In genomic region chr16:19269098-19269497, GRCh38 we compare ENCODE assay signal across 33 cellular contexts. TPM values are rescaled to one million over a fixed set of nuclear protein-coding genes. Genes with fewer than 3 reads are reported as not detected.
"Had no signal": no experiment of that assay in that cellular context is flagged by ENCODE, and none has a peak within 500 bp of the region (broad histone marks: within the 10 kb centered on the region; RNA-seq: fewer than 3 reads in every experiment).

No MANE protein-coding gene starts in this region.

- DNase-seq: activated CD4-positive, alpha-beta T cell treated with anti-CD3 and anti-CD28 coated beads, Interleukin-2, amount 50 U/mL, for 1 hour; activated CD8-positive, alpha-beta memory T cell treated with anti-CD3 and anti-CD28 coated beads, Interleukin-2, amount 10 ng/mL, durations not matched to agents 7 days and 5 days; activated CD8-positive, alpha-beta T cell treated with anti-CD3 and anti-CD28 coated beads for 36 hours; activated naive CD8-positive, alpha-beta T cell treated with anti-CD3 and anti-CD28 coated beads, Interleukin-2, amount 50 U/mL, for 24 hours; activated T-cell treated with anti-CD3 and anti-CD28 coated beads, Interleukin-2, amount 50 U/mL, for 48 hours; amygdala; caudate nucleus; cortex of kidney; endodermal cell; foreskin fibroblast; head of caudate nucleus; hippocampal formation; left cardiac atrium; left ventricle myocardium superior; midbrain; naive thymus-derived CD4-positive, alpha-beta T cell; pancreas; retina; sigmoid colon; small intestine; stimulated activated CD4-positive, alpha-beta T cell treated with anti-CD3 and anti-CD28 coated beads, Interleukin-4, amount 100 ng/mL, for 4 hours; stimulated activated CD8-positive, alpha-beta memory T cell treated with anti-CD3 and anti-CD28 coated beads, Interleukin-4, amount 100 ng/mL, for 48 hours; stomach; T-helper 2 cell; thyroid gland; upper lobe of right lung had no signal

- ATAC-seq: activated CD8-positive, alpha-beta memory T cell treated with anti-CD3 and anti-CD28 coated beads, Interleukin-2, amount 10 ng/mL, durations not matched to agents 7 days and 5 days; activated CD8-positive, alpha-beta T cell treated with anti-CD3 and anti-CD28 coated beads for 36 hours; activated naive CD8-positive, alpha-beta T cell treated with anti-CD3 and anti-CD28 coated beads, Interleukin-2, amount 50 U/mL, for 24 hours; esophagus mucosa; left cardiac atrium; left ventricle myocardium superior; naive thymus-derived CD4-positive, alpha-beta T cell; pancreas; stimulated activated memory B cell treated with anti-CD40 and anti-IgM and Interleukin-4, amounts not matched to agents 10 μg/mL and 1 μg/mL and 100 μg/mL, for 72 hours; upper lobe of right lung had no signal

- H3K4me3 ChIP-seq: pancreas, prostate gland, sigmoid colon, stomach, thyroid gland, upper lobe of right lung had no signal

- H3K4me3 Mint-ChIP-seq: activated CD8-positive, alpha-beta memory T cell treated with anti-CD3 and anti-CD28 coated beads, Interleukin-2, amount 10 ng/mL, durations not matched to agents 7 days and 5 days; activated CD8-positive, alpha-beta T cell treated with anti-CD3 and anti-CD28 coated beads for 36 hours; activated naive CD4-positive, alpha-beta T cell treated with anti-CD3 and anti-CD28 coated beads, Interleukin-2, amount 50 U/mL, for 24 hours; activated naive CD8-positive, alpha-beta T cell treated with anti-CD3 and anti-CD28 coated beads, Interleukin-2, amount 50 U/mL, for 24 hours; endodermal cell; naive thymus-derived CD4-positive, alpha-beta T cell; stimulated activated memory B cell treated with anti-CD40 and anti-IgM and Interleukin-4, amounts not matched to agents 10 μg/mL and 1 μg/mL and 100 μg/mL, for 72 hours; WTC11 had no signal

- H3K27me3 Mint-ChIP-seq: activated CD8-positive, alpha-beta memory T cell treated with anti-CD3 and anti-CD28 coated beads, Interleukin-2, amount 10 ng/mL, durations not matched to agents 7 days and 5 days; activated naive CD8-positive, alpha-beta T cell treated with anti-CD3 and anti-CD28 coated beads, Interleukin-2, amount 50 U/mL, for 24 hours; stimulated activated memory B cell treated with anti-CD40 and anti-IgM and Interleukin-4, amounts not matched to agents 10 μg/mL and 1 μg/mL and 100 μg/mL, for 72 hours had no signal

- H3K36me3 Mint-ChIP-seq: activated CD8-positive, alpha-beta memory T cell treated with anti-CD3 and anti-CD28 coated beads, Interleukin-2, amount 10 ng/mL, durations not matched to agents 7 days and 5 days; naive thymus-derived CD4-positive, alpha-beta T cell had no signal

- H3K27ac Mint-ChIP-seq: activated CD8-positive, alpha-beta memory T cell treated with anti-CD3 and anti-CD28 coated beads, Interleukin-2, amount 10 ng/mL, durations not matched to agents 7 days and 5 days; activated CD8-positive, alpha-beta T cell treated with anti-CD3 and anti-CD28 coated beads for 36 hours; activated naive CD4-positive, alpha-beta T cell treated with anti-CD3 and anti-CD28 coated beads, Interleukin-2, amount 50 U/mL, for 24 hours; activated naive CD8-positive, alpha-beta T cell treated with anti-CD3 and anti-CD28 coated beads, Interleukin-2, amount 50 U/mL, for 24 hours; activated T-helper 2 cell treated with anti-CD3 and anti-CD28 coated beads, Interferon-gamma antibody, Interleukin-2, Interleukin-4, amounts not matched to agents 10 μg/mL and 5 μg/mL and 100 μg/mL, durations not matched to agents 14 hours and 24 hours and 36 hours; endodermal cell; naive thymus-derived CD4-positive, alpha-beta T cell; stimulated activated memory B cell treated with anti-CD40 and anti-IgM and Interleukin-4, amounts not matched to agents 10 μg/mL and 1 μg/mL and 100 μg/mL, for 72 hours; WTC11 had no signal

- H3K4me1 Mint-ChIP-seq: activated CD8-positive, alpha-beta memory T cell treated with anti-CD3 and anti-CD28 coated beads, Interleukin-2, amount 10 ng/mL, durations not matched to agents 7 days and 5 days; activated naive CD4-positive, alpha-beta T cell treated with anti-CD3 and anti-CD28 coated beads, Interleukin-2, amount 50 U/mL, for 24 hours; activated naive CD8-positive, alpha-beta T cell treated with anti-CD3 and anti-CD28 coated beads, Interleukin-2, amount 50 U/mL, for 24 hours; endodermal cell; WTC11 had no signal

RNA-seq across cellular contexts. Expression of gene CLEC19A, which starts 16.4 kb away (rescaled TPM):
- total RNA-seq: activated CD8-positive, alpha-beta memory T cell treated with anti-CD3 and anti-CD28 coated beads, Interleukin-2, amount 10 ng/mL, durations not matched to agents 7 days and 5 days; activated CD8-positive, alpha-beta T cell treated with anti-CD3 and anti-CD28 coated beads for 36 hours; activated T-helper 2 cell treated with anti-CD3 and anti-CD28 coated beads, Interferon-gamma antibody, Interleukin-2, Interleukin-4, amounts not matched to agents 10 μg/mL and 5 μg/mL and 100 μg/mL, durations not matched to agents 14 hours and 24 hours and 36 hours; chondrocyte; esophagus mucosa; left cardiac atrium; left ventricle myocardium superior; naive thymus-derived CD4-positive, alpha-beta T cell; sigmoid colon; thyroid gland had no signal
